Comparison of ENCODE assay signal across 13 cellular contexts in the genomic region with DNA sequence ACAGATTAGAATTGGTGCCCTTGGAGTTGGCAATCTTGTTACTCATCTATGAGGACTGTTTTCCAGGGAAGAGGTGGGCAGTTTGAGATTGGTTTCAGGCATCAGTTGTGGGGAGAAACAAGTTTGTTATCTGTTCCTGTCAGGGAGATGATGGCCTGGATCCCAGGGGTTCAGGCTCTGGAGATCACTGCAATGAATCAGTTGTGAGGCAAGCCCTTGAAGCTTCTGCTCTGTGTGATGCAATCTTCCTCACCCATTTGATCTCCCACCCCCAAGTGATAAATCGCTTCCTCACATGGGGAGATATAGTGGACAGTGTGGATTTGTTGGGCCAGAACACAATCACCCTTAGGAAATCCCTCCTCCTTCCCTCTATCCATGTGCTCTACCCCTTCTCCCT.
"Had no signal": no experiment of that assay in that cellular context is flagged by ENCODE, and none has a peak within 500 bp of the region (broad histone marks: within the 10 kb centered on the region; RNA-seq: fewer than 3 reads in every experiment).

No MANE protein-coding gene starts in this region.

- H3K27me3 Mint-ChIP-seq: activated naive CD8-positive, alpha-beta T cell; activated T-cell treated with anti-CD3 and anti-CD28 coated beads, Interleukin-2, amount 50 U/mL, for 24 hours; T-helper 17 cell had no signal

- H3K4me1 ChIP-seq: esophagus muscularis mucosa, gastrocnemius medialis, neural progenitor cell, parathyroid adenoma, thyroid gland had no signal

- H3K27ac ChIP-seq: esophagus muscularis mucosa, gastrocnemius medialis, neural progenitor cell, parathyroid adenoma, thyroid gland had no signal

- H3K9me3 Mint-ChIP-seq: activated T-cell treated with anti-CD3 and anti-CD28 coated beads, Interleukin-2, amount 50 U/mL, for 24 hours had no signal

- H3K4me1 Mint-ChIP-seq: T-helper 17 cell had no signal

- H3K27me3 ChIP-seq: esophagus muscularis mucosa, gastrocnemius medialis, neural progenitor cell, thyroid gland had no signal

- ATAC-seq: gastrocnemius medialis, left ventricle myocardium superior, T-helper 17 cell had no signal

- H3K4me3 Mint-ChIP-seq: activated naive CD8-positive, alpha-beta T cell; activated T-cell treated with anti-CD3 and anti-CD28 coated beads, Interleukin-2, amount 50 U/mL, for 24 hours; neural progenitor cell; T-helper 17 cell had no signal

- H3K27ac Mint-ChIP-seq: activated naive CD8-positive, alpha-beta T cell; activated T-cell treated with anti-CD3 and anti-CD28 coated beads, Interleukin-2, amount 50 U/mL, for 24 hours; neural progenitor cell; T-helper 17 cell had no signal

- H3K36me3 ChIP-seq: esophagus muscularis mucosa, gastrocnemius medialis, neural progenitor cell, thyroid gland had no signal

- H3K9me3 ChIP-seq: esophagus muscularis mucosa, gastrocnemius medialis, thyroid gland had no signal

- H3K4me3 ChIP-seq: esophagus muscularis mucosa, gastrocnemius medialis, neural progenitor cell, thyroid gland had no signal

- H3K36me3 Mint-ChIP-seq: activated naive CD8-positive, alpha-beta T cell had no signal

- DNase-seq: activated CD4-positive, CD25-positive, alpha-beta regulatory T cell; activated effector memory CD4-positive, alpha-beta T cell treated with anti-CD3 and anti-CD28 coated beads, Interleukin-2, amount 50 U/mL, for 16 hours; activated T-cell treated with anti-CD3 and anti-CD28 coated beads, Interleukin-2, amount 50 U/mL, for 24 hours; gastrocnemius medialis; left ventricle myocardium superior; retina; small intestine; T-helper 17 cell; thyroid gland had no signal
